16 cellular contexts compared by ENCODE assay signal in the genomic region with DNA sequence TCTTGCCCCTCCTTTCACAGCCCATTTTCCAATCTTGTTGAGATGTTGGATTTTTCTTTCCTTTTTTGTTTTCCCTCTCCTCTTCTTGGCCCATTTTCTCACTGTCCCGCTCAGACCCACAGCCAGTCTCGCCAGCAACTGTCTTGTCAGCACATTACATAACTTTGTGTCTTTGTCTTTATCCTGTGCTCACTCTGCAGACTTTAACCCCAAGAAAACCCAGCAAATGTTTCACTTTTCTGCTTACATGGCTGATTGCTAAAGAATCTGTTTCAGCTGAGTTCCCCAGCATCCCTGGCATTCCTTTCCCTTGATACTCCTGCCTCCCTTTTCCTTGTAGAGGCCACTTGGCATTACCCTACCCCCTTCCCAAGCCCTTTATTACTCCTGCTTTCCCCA.
DNase-seq lines count a peak whose midpoint lies in the region; ATAC-seq, FAIRE-seq and TF ChIP-seq lines count a peak whose summit lies in the region.
"Had no signal": no experiment of that assay in that cellular context is flagged by ENCODE, and none has a peak within 500 bp of the region (broad histone marks: within the 10 kb centered on the region; RNA-seq: fewer than 3 reads in every experiment).

No MANE protein-coding gene starts in this region.

- TF ChIP-seq POLR2A in K562 (conservative IDR thresholded peaks at IDR 0.05) (no peak), heart left ventricle (IDR thresholded peaks at IDR 0.05) (no peak)

- BruUV-seq in K562 (replicated peaks; lab: Mats Ljungman, UMichigan) = no TSS peak

- H3K4me2 ChIP-seq in BLaER1 = peak overlapping the region; percentile 83
- no peak overlapping the region for H3K4me2 ChIP-seq in K562 (ENCODE audit: insufficient read depth, low read length)
- peak overlapping the region; percentile 44 for H3K4me2 ChIP-seq in neural progenitor cell

- H3K9me1 ChIP-seq in K562 (ENCODE audit: control insufficient read depth, insufficient read depth, low read length) = no peaks in the 10 kb centered on the region

- H3F3A ChIP-seq in neural progenitor cell (ENCODE audit: low read depth) = no peaks in the 10 kb centered on the region

- H3K4me3 ChIP-seq in BLaER1 (no peak overlapping the region; the same call in 1 of the 2 replicates), K562 (no peak overlapping the region), neural progenitor cell (no peak overlapping the region), heart left ventricle (no peak overlapping the region)
- H3K4me3 ChIP-seq: GM12878 had no signal

- H3K36me3 Mint-ChIP-seq in glutamatergic neuron (ENCODE audit: unreplicated experiment) = no peaks in the 10 kb centered on the region
- no peaks in the 10 kb centered on the region for H3K36me3 Mint-ChIP-seq in neural progenitor cell
- H3K36me3 Mint-ChIP-seq: CD4-positive, CD25-positive, alpha-beta regulatory T cell had no signal

- intact Hi-C loops in K562 (cut with micrococcal nuclease) = no loop called here
- intact Hi-C loops in heart left ventricle (cut with DNase I) = no loop called here

- peaks cover 25% of the 10 kb centered on the region for H3K4me1 ChIP-seq in BLaER1
- H3K4me1 ChIP-seq in K562 (replicated peaks in 1 of 2; ENCODE audit: control insufficient read depth in 2 of 2, insufficient read depth in 2 of 2, low read length in 2 of 2) = no peaks in the 10 kb centered on the region
- peaks cover 14% of the 10 kb centered on the region for H3K4me1 ChIP-seq in neural progenitor cell
- no peaks in the 10 kb centered on the region for H3K4me1 ChIP-seq in heart left ventricle

- in situ Hi-C loops in K562 (cut with MboI) = no loop called here

- H4K20me1 ChIP-seq in BLaER1 = peaks cover 6% of the 10 kb centered on the region; the same call in 1 of the 2 replicates
- no peaks in the 10 kb centered on the region for H4K20me1 ChIP-seq in K562 (replicated peaks; ENCODE audit: control insufficient read depth, insufficient read depth, low read length)
- no peaks in the 10 kb centered on the region for H4K20me1 ChIP-seq in neural progenitor cell (ENCODE audit: low read depth)

- WGBS in K562 (ENCODE audit: insufficient coverage, low coverage, missing lambda C conversion rate) = 0% methylated on average over 2 of the region's 2 CpGs
- WGBS in heart left ventricle, 4 donors = 62 to 70% (median 65%) methylated on average over 2 of the region's 2 CpGs

- H3K27me3 ChIP-seq in BLaER1 = no peaks in the 10 kb centered on the region
- H3K27me3 ChIP-seq in K562 (ENCODE audit: control insufficient read depth in 2 of 2, insufficient read depth in 2 of 2, low read length in 2 of 2) = peaks cover 0 to 11% of the 10 kb centered on the region in 2 experiments; a peak in 2 of 5 replicates
- no peaks in the 10 kb centered on the region for H3K27me3 ChIP-seq in neural progenitor cell
- peaks cover 0 to 14% (median 0%) of the 10 kb centered on the region in 9 donors for H3K27me3 ChIP-seq in heart left ventricle

- no peak for FAIRE-seq in K562 (lab: Jason Lieb, UNC)
- FAIRE-seq: GM12878, GM18507 had no signal

- TF ChIP-seq RAD21 in K562 (CRISPR knock-in tag; conservative IDR thresholded peaks at IDR 0.05 in 1 of 2, IDR thresholded peaks at IDR 0.05 in 1 of 2) = no peak

- H3K27ac ChIP-seq in BLaER1 (no peak overlapping the region), K562 (ENCODE audit: extremely low read depth, low read depth, low read length) (no peak overlapping the region), neural progenitor cell (no peak overlapping the region), heart left ventricle (no peak overlapping the region)
- H3K27ac ChIP-seq: RWPE1 had no signal

- CTCF ChIA-PET in K562 (lab: Yijun Ruan, JAX; ENCODE audit: low intra/inter-chr PET ratio) = no interaction called here

- H3K4me3 Mint-ChIP-seq in glutamatergic neuron (ENCODE audit: unreplicated experiment) (no peak overlapping the region), neural progenitor cell (no peak overlapping the region)
- H3K4me3 Mint-ChIP-seq: CD4-positive, CD25-positive, alpha-beta regulatory T cell had no signal

- H3K9me3 Mint-ChIP-seq in glutamatergic neuron (ENCODE audit: unreplicated experiment) (peaks cover 2% of the 10 kb centered on the region), neural progenitor cell (no peaks in the 10 kb centered on the region)

- ATAC-seq in K562 (no peak), heart left ventricle (no peak)
- ATAC-seq: GM12878, HCT116 had no signal

- POLR2A ChIA-PET in K562 (lab: Yijun Ruan, JAX) = no interaction called here

- no peak overlapping the region for H2AFZ ChIP-seq in K562 (ENCODE audit: low read depth, low read length)
- no peak overlapping the region for H2AFZ ChIP-seq in neural progenitor cell (replicated peaks)

- H3K79me2 ChIP-seq in K562 (ENCODE audit: control insufficient read depth, insufficient read depth, low read length) = no peaks in the 10 kb centered on the region
- no peaks in the 10 kb centered on the region for H3K79me2 ChIP-seq in neural progenitor cell (ENCODE audit: low read depth)

- TF ChIP-seq EP300 in K562 (IDR thresholded peaks at IDR 0.05; ENCODE audit: low read length) = no peak

- no peak for TF ChIP-seq CTCF in K562 (IDR thresholded peaks at IDR 0.05 in 2 of 3, conservative IDR thresholded peaks at IDR 0.05 in 1 of 3; ENCODE audit: insufficient read depth in 2 of 3, low read depth in 1 of 3, low read length in 3 of 3)
- TF ChIP-seq CTCF in glutamatergic neuron (IDR thresholded peaks at IDR 0.05; ENCODE audit: partially characterized antibody, unreplicated experiment) = no peak
- TF ChIP-seq CTCF in neural progenitor cell (IDR thresholded peaks at IDR 0.05) = no peak
- TF ChIP-seq CTCF in heart left ventricle (IDR thresholded peaks at IDR 0.05) = no peak

- no peak overlapping the region for H3K9ac ChIP-seq in BLaER1
- no peak overlapping the region for H3K9ac ChIP-seq in K562 (ENCODE audit: insufficient read depth in 1 of 2, low read depth in 2 of 2, low read length in 2 of 2)
- H3K9ac ChIP-seq in neural progenitor cell = no peak overlapping the region

- H3K27ac Mint-ChIP-seq in glutamatergic neuron (ENCODE audit: unreplicated experiment) (peak overlapping the region; percentile 44), neural progenitor cell (no peak overlapping the region)

- H3K27me3 Mint-ChIP-seq in glutamatergic neuron (ENCODE audit: unreplicated experiment) (no peaks in the 10 kb centered on the region), neural progenitor cell (ENCODE audit: insufficient read depth, low read depth) (no peaks in the 10 kb centered on the region)

- DNase-seq in K562 (ENCODE audit: extremely low read depth in 1 of 4, low spot score in 3 of 4) = no peak
- DNase-seq in glutamatergic neuron = no peak
- DNase-seq in neural progenitor cell (ENCODE audit: low spot score) = no peak
- no peak for DNase-seq in heart left ventricle
- no peak for DNase-seq in activated naive CD4-positive, alpha-beta T cell treated with Interleukin-2 at 50 U/mL for 16 hours
- DNase-seq in UCSD-AML1 (lab: John Stamatoyannopoulos, UW; ENCODE audit: unreplicated experiment) = no peak
- no peak for DNase-seq in activated effector memory CD4-positive, alpha-beta T cell treated with Interleukin-2 at 50 U/mL for 16 hours
- DNase-seq: Calu3; CD4-positive, CD25-positive, alpha-beta regulatory T cell; NCI-H1436 treated with DMSO at 0.1 percent for 48 hours; NCI-H2081 had no signal

- H3K4me1 Mint-ChIP-seq in glutamatergic neuron (ENCODE audit: low read depth, unreplicated experiment) (peaks cover 8% of the 10 kb centered on the region), neural progenitor cell (peaks cover 15% of the 10 kb centered on the region)
- H3K4me1 Mint-ChIP-seq: CD4-positive, CD25-positive, alpha-beta regulatory T cell had no signal

- H3K36me3 ChIP-seq in BLaER1 (no peaks in the 10 kb centered on the region), K562 (ENCODE audit: control insufficient read depth, insufficient read depth, low read length) (no peaks in the 10 kb centered on the region), neural progenitor cell (no peaks in the 10 kb centered on the region), heart left ventricle (no peaks in the 10 kb centered on the region)

- H3K9me3 ChIP-seq in BLaER1 (no peaks in the 10 kb centered on the region), K562 (replicated peaks; ENCODE audit: control insufficient read depth, insufficient read depth, low read depth, low read length) (no peaks in the 10 kb centered on the region), neural progenitor cell (ENCODE audit: low read depth) (no peaks in the 10 kb centered on the region), heart left ventricle (no peaks in the 10 kb centered on the region)

TF ChIP-seq in K562, 482 proteins besides CTCF, POLR2A, EP300 and RAD21 (continues in another document):
- TF ChIP-seq, protein P1, sequence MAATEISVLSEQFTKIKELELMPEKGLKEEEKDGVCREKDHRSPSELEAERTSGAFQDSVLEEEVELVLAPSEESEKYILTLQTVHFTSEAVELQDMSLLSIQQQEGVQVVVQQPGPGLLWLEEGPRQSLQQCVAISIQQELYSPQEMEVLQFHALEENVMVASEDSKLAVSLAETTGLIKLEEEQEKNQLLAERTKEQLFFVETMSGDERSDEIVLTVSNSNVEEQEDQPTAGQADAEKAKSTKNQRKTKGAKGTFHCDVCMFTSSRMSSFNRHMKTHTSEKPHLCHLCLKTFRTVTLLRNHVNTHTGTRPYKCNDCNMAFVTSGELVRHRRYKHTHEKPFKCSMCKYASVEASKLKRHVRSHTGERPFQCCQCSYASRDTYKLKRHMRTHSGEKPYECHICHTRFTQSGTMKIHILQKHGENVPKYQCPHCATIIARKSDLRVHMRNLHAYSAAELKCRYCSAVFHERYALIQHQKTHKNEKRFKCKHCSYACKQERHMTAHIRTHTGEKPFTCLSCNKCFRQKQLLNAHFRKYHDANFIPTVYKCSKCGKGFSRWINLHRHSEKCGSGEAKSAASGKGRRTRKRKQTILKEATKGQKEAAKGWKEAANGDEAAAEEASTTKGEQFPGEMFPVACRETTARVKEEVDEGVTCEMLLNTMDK (IDR thresholded peaks at IDR 0.05; ENCODE audit: borderline replicate concordance, insufficient read depth, low read depth, low read length, poor library complexity, severe bottlenecking) = no peak
- peak; percentile 16; the same call in 1 of the 2 replicates for TF ChIP-seq MAFG (tag; conservative IDR thresholded peaks at IDR 0.05)
- peak; percentile 53; the same call in 1 of the 2 replicates for TF ChIP-seq C11orf30 (IDR thresholded peaks at IDR 0.05; ENCODE audit: low read depth)
- TF ChIP-seq EWSR1 (IDR thresholded peaks at IDR 0.05; ENCODE audit: borderline replicate concordance, low read depth, partially characterized antibody) = no peak
- peak; percentile 25; the same call in 1 of the 2 replicates for TF ChIP-seq MAFF (IDR thresholded peaks at IDR 0.05; ENCODE audit: low read length)
- TF ChIP-seq MECOM (CRISPR knock-in tag; IDR thresholded peaks at IDR 0.05) = no peak
- peak; percentile 70 for TF ChIP-seq ZNF316 (IDR thresholded peaks at IDR 0.05)
- no peak for TF ChIP-seq BRD9 (IDR thresholded peaks at IDR 0.05; ENCODE audit: low read depth, partially characterized antibody)
- no peak for TF ChIP-seq ZBTB8A (IDR thresholded peaks at IDR 0.05; ENCODE audit: partially characterized antibody)
- no peak for TF ChIP-seq ZNF764 (CRISPR knock-in tag; IDR thresholded peaks at IDR 0.05; ENCODE audit: low read depth)
